19 cellular contexts compared by ENCODE assay signal in genomic region chr12:2299207-2299606, GRCh38.
DNase-seq lines count a peak whose midpoint lies in the region; ATAC-seq, FAIRE-seq and TF ChIP-seq lines count a peak whose summit lies in the region.
"Had no signal": no experiment of that assay in that cellular context is flagged by ENCODE, and none has a peak within 500 bp of the region (broad histone marks: within the 10 kb centered on the region; RNA-seq: fewer than 3 reads in every experiment).

No MANE protein-coding gene starts in this region.

- H3K79me2 ChIP-seq in MM.1S (ENCODE audit: low read length) = no peaks in the 10 kb centered on the region

- TF ChIP-seq CTCF in BE2C (IDR thresholded peaks at IDR 0.05; ENCODE audit: low read depth, low read length) = no peak
- no peak for TF ChIP-seq CTCF in MM.1S (IDR thresholded peaks at IDR 0.05; ENCODE audit: low read length)

- TF ChIP-seq POLR2A in GM12891 (IDR thresholded peaks at IDR 0.05; ENCODE audit: low read depth, low read length) = no peak

- H3K27me3 ChIP-seq in BE2C (peaks cover 9% of the 10 kb centered on the region), MM.1S (replicated peaks; ENCODE audit: insufficient read depth, low read length) (no peaks in the 10 kb centered on the region)

- FAIRE-seq in GM12891 (lab: Jason Lieb, UNC) = peak; percentile 16
- FAIRE-seq: GM12892 had no signal

- H3K9me3 Mint-ChIP-seq in stimulated activated effector memory CD8-positive, alpha-beta T cell treated with anti-CD3 and anti-CD28 coated beads, Interleukin-12 subunit alpha, Interleukin-12 subunit beta, amount 100 ng/mL, for 72 hours = no peaks in the 10 kb centered on the region
- H3K9me3 Mint-ChIP-seq: activated T-helper 17 cell treated with anti-CD3 and anti-CD28 coated beads, Interleukin-2, amount 50 U/mL, for 72 hours had no signal

- H3K4me3 ChIP-seq in BE2C (ENCODE audit: low read depth, low read length) = no peak overlapping the region
- no peak overlapping the region for H3K4me3 ChIP-seq in MM.1S (ENCODE audit: low read length)
- H3K4me3 ChIP-seq: coronary artery, HAP-1, thoracic aorta had no signal

- H4K20me1 ChIP-seq in MM.1S (ENCODE audit: insufficient read depth, low read length) = no peaks in the 10 kb centered on the region

- no peak overlapping the region for H2AFZ ChIP-seq in MM.1S (ENCODE audit: low read length)

- peak in 2 of 3 experiments; percentile 11 to 50 for DNase-seq in NCI-H1417 (lab: John Stamatoyannopoulos, UW)
- DNase-seq in NCI-H1417 treated with DMSO at 0.1 percent for 48 hours (lab: John Stamatoyannopoulos, UW) = no peak
- no peak for DNase-seq in GM12891 (ENCODE audit: insufficient read length, low spot score)
- peak; percentile 76 for DNase-seq in NCI-H69 (lab: John Stamatoyannopoulos, UW)
- peak; percentile 53 for DNase-seq in mesenteric fat pad (ENCODE audit: low spot score)
- no peak for DNase-seq in BE2C
- no peak for DNase-seq in MM.1S
- no peak for DNase-seq in stimulated activated effector memory CD8-positive, alpha-beta T cell treated with anti-CD3 and anti-CD28 coated beads, Interleukin-12 subunit alpha, Interleukin-12 subunit beta, amount 100 ng/mL, for 72 hours (ENCODE audit: low spot score in 2 of 2)
- DNase-seq: activated CD8-positive, alpha-beta memory T cell treated with anti-CD3 and anti-CD28 coated beads for 24 hours; mesenchymal stem cell; NCI-H82 had no signal

- H3K9me3 ChIP-seq in BE2C = no peaks in the 10 kb centered on the region
- H3K9me3 ChIP-seq in MM.1S (replicated peaks; ENCODE audit: insufficient read depth, low read length) = no peaks in the 10 kb centered on the region
- H3K9me3 ChIP-seq: HAP-1, thoracic aorta had no signal

- peaks cover 6% of the 10 kb centered on the region for H3K4me1 Mint-ChIP-seq in stimulated activated effector memory CD8-positive, alpha-beta T cell treated with anti-CD3 and anti-CD28 coated beads, Interleukin-12 subunit alpha, Interleukin-12 subunit beta, amount 100 ng/mL, for 72 hours

- H3K9ac ChIP-seq in MM.1S (ENCODE audit: low read length) = no peak overlapping the region

- no peak overlapping the region for H3K4me2 ChIP-seq in MM.1S (ENCODE audit: low read depth, low read length)

- H3K36me3 ChIP-seq in BE2C = no peaks in the 10 kb centered on the region
- H3K36me3 ChIP-seq in MM.1S (replicated peaks; ENCODE audit: insufficient read depth, low read length) = no peaks in the 10 kb centered on the region
- H3K36me3 ChIP-seq: HAP-1, thoracic aorta had no signal

- no peaks in the 10 kb centered on the region for H3K36me3 Mint-ChIP-seq in stimulated activated effector memory CD8-positive, alpha-beta T cell treated with anti-CD3 and anti-CD28 coated beads, Interleukin-12 subunit alpha, Interleukin-12 subunit beta, amount 100 ng/mL, for 72 hours
- H3K36me3 Mint-ChIP-seq: CD14-positive monocyte had no signal

- H3K27ac Mint-ChIP-seq in stimulated activated effector memory CD8-positive, alpha-beta T cell treated with anti-CD3 and anti-CD28 coated beads, Interleukin-12 subunit alpha, Interleukin-12 subunit beta, amount 100 ng/mL, for 72 hours = no peak overlapping the region
- H3K27ac Mint-ChIP-seq: activated T-helper 17 cell treated with anti-CD3 and anti-CD28 coated beads, Interleukin-2, amount 50 U/mL, for 72 hours had no signal

- no peak overlapping the region for H3K27ac ChIP-seq in MM.1S (ENCODE audit: low read length)
- H3K27ac ChIP-seq: 22Rv1, epithelial cell of prostate, thoracic aorta had no signal

- peaks cover 14% of the 10 kb centered on the region for H3F3A ChIP-seq in MM.1S (ENCODE audit: insufficient read depth, low read length)

- no peaks in the 10 kb centered on the region for H3K4me1 ChIP-seq in BE2C
- H3K4me1 ChIP-seq in MM.1S (ENCODE audit: low read length) = peaks cover 38% of the 10 kb centered on the region
- H3K4me1 ChIP-seq: HAP-1 had no signal

- ATAC-seq in stimulated activated effector memory CD8-positive, alpha-beta T cell treated with anti-CD3 and anti-CD28 coated beads, Interleukin-12 subunit alpha, Interleukin-12 subunit beta, amount 100 ng/mL, for 72 hours = no peak
- ATAC-seq: activated T-helper 17 cell treated with anti-CD3 and anti-CD28 coated beads, Interleukin-2, amount 50 U/mL, for 72 hours had no signal

- H3K4me3 Mint-ChIP-seq in stimulated activated effector memory CD8-positive, alpha-beta T cell treated with anti-CD3 and anti-CD28 coated beads, Interleukin-12 subunit alpha, Interleukin-12 subunit beta, amount 100 ng/mL, for 72 hours = no peak overlapping the region
- H3K4me3 Mint-ChIP-seq: activated T-helper 17 cell treated with anti-CD3 and anti-CD28 coated beads, Interleukin-2, amount 50 U/mL, for 72 hours; CD14-positive monocyte had no signal

- H3K9me2 ChIP-seq in MM.1S (replicated peaks; ENCODE audit: insufficient read depth, low read length) = no peaks in the 10 kb centered on the region

TF ChIP-seq in GM12891, 5 proteins besides CTCF, POLR2A, EP300 and RAD21:
- no peak for TF ChIP-seq POLR2AphosphoS5 (IDR thresholded peaks at IDR 0.05; ENCODE audit: low read depth, low read length)
- TF ChIP-seq POU2F2 (IDR thresholded peaks at IDR 0.05; ENCODE audit: low read depth, low read length) = no peak
- no peak for TF ChIP-seq TAF1 (IDR thresholded peaks at IDR 0.05; ENCODE audit: low read depth, low read length)
- TF ChIP-seq PAX5 (IDR thresholded peaks at IDR 0.05; ENCODE audit: insufficient read depth, low read length, severe bottlenecking) = no peak
- TF ChIP-seq SPI1 (IDR thresholded peaks at IDR 0.05; ENCODE audit: low read depth, low read length) = no peak
TF ChIP-seq in GM12891: peak in this region for 0.

Comparison
In these comparisons a context has a peak if more than half of its experiments do, and no peak if none do; other contexts are left out.
1. DNase-seq: peak in NCI-H1417 (2 of 3), NCI-H69 (single experiment) and mesenteric fat pad (single experiment); none in NCI-H1417 treated with DMSO at 0.1 percent for 48 hours (single experiment), GM12891 (single experiment), BE2C (single experiment), MM.1S (single experiment) and stimulated activated effector memory CD8-positive, alpha-beta T cell treated with anti-CD3 and anti-CD28 coated beads, Interleukin-12 subunit alpha, Interleukin-12 subunit beta, amount 100 ng/mL, for 72 hours (0 of 2).